1 cellular context compared by ENCODE assay signal in genomic region chr18:76689646-76690264, GRCh38.
A peak's percentile ranks its signal among the peaks of the same experiment; 100 is the strongest.
TF ChIP-seq lines count a peak whose summit lies in the region.

No MANE protein-coding gene starts in this region.

TF ChIP-seq in K562, 482 proteins besides CTCF, POLR2A, EP300 and RAD21 (continued from another document):
- TF ChIP-seq ZNF316 (IDR thresholded peaks at IDR 0.05), result peak; percentile 74
- TF ChIP-seq BACH1 (tag; IDR thresholded peaks at IDR 0.05), result peak; percentile 32; the same call in 1 of the 2 replicates
- no peak for TF ChIP-seq ARNT (IDR thresholded peaks at IDR 0.05)
- peak; percentile 69 for TF ChIP-seq MAFG (tag; conservative IDR thresholded peaks at IDR 0.05)
TF ChIP-seq in K562: peak in this region for 4.
